21 cellular contexts compared by ENCODE assay signal in the genomic region with DNA sequence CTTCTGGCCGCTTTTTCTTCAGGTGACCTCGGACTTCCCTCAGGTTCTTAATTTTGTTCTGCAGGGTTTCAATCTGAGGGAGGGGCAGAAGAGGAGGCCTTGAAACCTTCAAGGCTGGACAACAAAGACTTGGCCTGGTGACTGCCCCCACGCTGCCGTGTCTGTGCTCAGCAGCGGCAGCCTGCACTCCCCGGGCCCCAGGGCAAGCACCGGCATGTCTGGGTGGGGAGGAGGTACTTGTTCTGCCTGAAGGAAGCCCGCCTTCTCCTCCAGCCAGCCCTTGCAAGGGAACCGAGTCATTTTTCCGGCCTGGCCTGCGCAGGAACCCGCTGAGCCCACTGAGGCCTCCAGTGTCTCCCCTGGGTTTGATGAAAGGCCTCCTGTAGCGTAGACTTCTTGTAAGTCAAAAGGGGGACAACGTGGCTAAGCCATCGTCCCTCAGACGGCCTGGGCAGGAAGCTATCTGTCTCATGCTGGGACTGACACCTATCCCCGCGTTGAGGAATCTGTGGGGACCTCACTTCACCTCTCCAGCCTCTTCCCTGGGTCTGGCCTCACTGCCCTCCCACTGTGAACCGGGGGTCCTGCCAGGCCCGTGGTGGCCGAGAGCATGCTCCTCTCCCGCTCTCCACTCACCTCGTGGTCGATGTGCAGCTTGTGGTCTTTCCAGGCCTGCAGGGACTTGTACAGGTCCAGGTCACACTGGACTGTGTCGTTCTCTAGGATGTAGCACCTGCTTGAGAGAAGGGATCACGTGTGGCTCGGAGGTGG.
DNase-seq lines count a peak whose midpoint lies in the region; ATAC-seq and TF ChIP-seq lines count a peak whose summit lies in the region.
"Had no signal": no experiment of that assay in that cellular context is flagged by ENCODE, and none has a peak within 500 bp of the region (broad histone marks: within the 10 kb centered on the region; RNA-seq: fewer than 3 reads in every experiment).

No MANE protein-coding gene starts in this region.

- no peak overlapping the region for H3K23ac ChIP-seq in trophoblast cell (ENCODE audit: low read length)

- H3K4me1 ChIP-seq in GM23338 (ENCODE audit: insufficient read depth): peaks cover 9% of the 10 kb centered on the region; the same call in 1 of the 2 replicates
- H3K4me1 ChIP-seq in trophoblast cell (ENCODE audit: control insufficient read depth in 1 of 2, insufficient read depth in 2 of 2, low read length in 2 of 2): peaks cover 13 to 18% of the 10 kb centered on the region in 2 experiments
- H3K4me1 ChIP-seq in transverse colon: peaks cover 0 to 8% (median 4%) of the 10 kb centered on the region in 4 donors
- H3K4me1 ChIP-seq: gastrocnemius medialis had no signal

- H3K4me3 ChIP-seq in GM23338 (no peak overlapping the region), epithelial cell of esophagus (ENCODE audit: low read length) (no peak overlapping the region), trophoblast cell (ENCODE audit: low read depth, low read length) (no peak overlapping the region), transverse colon (no peak overlapping the region)
- H3K4me3 ChIP-seq: gastrocnemius medialis had no signal

- no peak overlapping the region for H2AFZ ChIP-seq in GM23338
- H2AFZ ChIP-seq in trophoblast cell (ENCODE audit: insufficient read depth, low read length, poor library complexity): no peak overlapping the region

- H3K27ac Mint-ChIP-seq in GM23338: peak overlapping the region; percentile 25; the same call in 1 of the 2 replicates
- H3K27ac Mint-ChIP-seq: activated CD8-positive, alpha-beta T cell treated with anti-CD3 and anti-CD28 coated beads, Interleukin-2, amount 10 ng/mL, durations not matched to agents 7 days and 5 days; CD8-positive, alpha-beta T cell had no signal

- intact Hi-C loops in transverse colon (cut with DNase I; ENCODE audit: low total_unique reads): no loop called here

- no peak overlapping the region for H3K9ac ChIP-seq in trophoblast cell (ENCODE audit: low read length)

- peak overlapping the region; percentile 35 for H2BK5ac ChIP-seq in trophoblast cell (ENCODE audit: low read depth, low read length, poor library complexity)

- H2BK120ac ChIP-seq in trophoblast cell (ENCODE audit: insufficient read depth, low read length, poor library complexity): peak overlapping the region; percentile 44

- no peak overlapping the region for H3K27ac ChIP-seq in GM23338 (ENCODE audit: low read depth)
- H3K27ac ChIP-seq in trophoblast cell (ENCODE audit: low read depth, low read length): peak overlapping the region; percentile 63
- no peak overlapping the region for H3K27ac ChIP-seq in transverse colon
- H3K27ac ChIP-seq: gastrocnemius medialis had no signal

- no peaks in the 10 kb centered on the region for H4K20me1 ChIP-seq in GM23338 (replicated peaks; ENCODE audit: insufficient read depth)

- peak overlapping the region; percentile 9 for H3K18ac ChIP-seq in trophoblast cell (ENCODE audit: low read length)

- peak overlapping the region; percentile 4 for H2BK12ac ChIP-seq in trophoblast cell (ENCODE audit: low read length)

- TF ChIP-seq CTCF in GM23338 (conservative IDR thresholded peaks at IDR 0.05; ENCODE audit: low read depth in 2 of 2) (no peak), epithelial cell of esophagus (IDR thresholded peaks at IDR 0.05; ENCODE audit: insufficient read depth, low read depth, low read length, missing control alignments) (peak; percentile 31), transverse colon (IDR thresholded peaks at IDR 0.05) (no peak)

- peak overlapping the region; percentile 26 for H4K12ac ChIP-seq in trophoblast cell (ENCODE audit: low read depth, low read length)

- H4K91ac ChIP-seq in trophoblast cell (ENCODE audit: low read depth, low read length): peak overlapping the region; percentile 64

- H3K79me2 ChIP-seq in GM23338 (replicated peaks; ENCODE audit: insufficient read depth) (no peaks in the 10 kb centered on the region), trophoblast cell (ENCODE audit: control insufficient read depth, insufficient read depth, low read length, poor library complexity) (peaks cover 1% of the 10 kb centered on the region)

- DNase-seq in GM23338 (ENCODE audit: low spot score) (no peak), NCI-H526 (lab: John Stamatoyannopoulos, UW) (peak; percentile 27 to 54), epithelial cell of esophagus (ENCODE audit: low read depth) (peak; percentile 93), trophoblast cell (peak; percentile 32 to 42), iPS-NIHi7 (ENCODE audit: extremely low spot score) (no peak), transverse colon (no peak)
- DNase-seq: activated CD4-positive, CD25-positive, alpha-beta regulatory T cell; activated CD8-positive, alpha-beta T cell treated with anti-CD3 and anti-CD28 coated beads, Interleukin-2, amount 10 ng/mL, durations not matched to agents 7 days and 5 days; CD8-positive, alpha-beta T cell; dermis blood vessel endothelial cell; DMS79 treated with DMSO at 0.1 percent for 48 hours; erythroblast; gastrocnemius medialis; left cardiac atrium; NCI-H1105 treated with DMSO at 0.1 percent for 48 hours; NCI-H2171 treated with DMSO at 0.1 percent for 48 hours; NCI-H748 treated with DMSO at 0.1 percent for 48 hours; nucleus accumbens; substantia nigra had no signal

- no peaks in the 10 kb centered on the region; the same call in 1 of the 2 replicates for H3K36me3 ChIP-seq in GM23338 (ENCODE audit: insufficient read depth)
- peaks cover 38 to 42% of the 10 kb centered on the region in 2 experiments for H3K36me3 ChIP-seq in trophoblast cell (ENCODE audit: control insufficient read depth in 1 of 2, insufficient read depth in 2 of 2, low read length in 2 of 2)
- no peaks in the 10 kb centered on the region for H3K36me3 ChIP-seq in transverse colon
- H3K36me3 ChIP-seq: gastrocnemius medialis had no signal

- no peak overlapping the region for H3K4me3 Mint-ChIP-seq in GM23338
- H3K4me3 Mint-ChIP-seq: activated CD8-positive, alpha-beta T cell treated with anti-CD3 and anti-CD28 coated beads, Interleukin-2, amount 10 ng/mL, durations not matched to agents 7 days and 5 days; CD8-positive, alpha-beta T cell had no signal

- TF ChIP-seq POLR2A in transverse colon (IDR thresholded peaks at IDR 0.05): no peak

- ATAC-seq in GM23338: no peak
- ATAC-seq in GM19397 (IDR thresholded peaks at IDR 0.05; ENCODE audit: unreplicated experiment): no peak
- ATAC-seq: activated CD8-positive, alpha-beta T cell treated with anti-CD3 and anti-CD28 coated beads, Interleukin-2, amount 10 ng/mL, durations not matched to agents 7 days and 5 days; CD8-positive, alpha-beta T cell; gastrocnemius medialis; left cardiac atrium; Panc1 had no signal

- H3K9me2 ChIP-seq in GM23338 (ENCODE audit: insufficient read depth): no peaks in the 10 kb centered on the region

- H3F3A ChIP-seq in GM23338 (replicated peaks; ENCODE audit: low read depth): no peaks in the 10 kb centered on the region

- WGBS in trophoblast cell (ENCODE audit: extremely low coverage, insufficient coverage, insufficient read length): no CpG with 5 or more reads among the region's 27 CpGs
- 86 to 91% methylated on average over 2 to 21 of the region's 27 CpGs for WGBS in transverse colon (ENCODE audit: low coverage in 1 of 2), 2 donors

- H3K27me3 ChIP-seq in GM23338 (ENCODE audit: insufficient read depth) (no peaks in the 10 kb centered on the region), trophoblast cell (ENCODE audit: insufficient read depth, low read length) (no peaks in the 10 kb centered on the region), transverse colon (no peaks in the 10 kb centered on the region)
- H3K27me3 ChIP-seq: gastrocnemius medialis had no signal

- peaks cover 3% of the 10 kb centered on the region for H3K9me3 ChIP-seq in trophoblast cell (ENCODE audit: insufficient read depth, low read depth, low read length)
- H3K9me3 ChIP-seq in transverse colon: no peaks in the 10 kb centered on the region
- H3K9me3 ChIP-seq: gastrocnemius medialis had no signal

- no peaks in the 10 kb centered on the region; the same call in 2 of the 3 replicates for H3K36me3 Mint-ChIP-seq in GM23338 (ENCODE audit: low read depth)

- peaks cover 13% of the 10 kb centered on the region for H3K4me1 Mint-ChIP-seq in GM23338

- H3K4me2 ChIP-seq in GM23338 (no peak overlapping the region), trophoblast cell (ENCODE audit: low read length) (no peak overlapping the region)

- peak overlapping the region; percentile 25 for H3K14ac ChIP-seq in trophoblast cell (ENCODE audit: low read length)

- H3K9me3 Mint-ChIP-seq in GM23338: no peaks in the 10 kb centered on the region
- H3K9me3 Mint-ChIP-seq: CD8-positive, alpha-beta T cell had no signal

- TF ChIP-seq EP300 in transverse colon (IDR thresholded peaks at IDR 0.05; ENCODE audit: low read depth): no peak

- H3K79me1 ChIP-seq in trophoblast cell (ENCODE audit: low read length): peaks cover 7% of the 10 kb centered on the region

- H2AK5ac ChIP-seq in trophoblast cell (ENCODE audit: low read length): peak overlapping the region; percentile 51

- H3K4ac ChIP-seq in trophoblast cell (ENCODE audit: low read depth, low read length): peak overlapping the region; percentile 14

- peaks cover 10% of the 10 kb centered on the region for H3K27me3 Mint-ChIP-seq in GM23338 (ENCODE audit: insufficient read depth, low read depth, poor library complexity)

- H4K8ac ChIP-seq in trophoblast cell (ENCODE audit: low read depth, low read length): peak overlapping the region; percentile 69

- in situ Hi-C loops in transverse colon (cut with MboI; ENCODE audit: low pct_ligation_motif_present in 1 of 4, low pct_unique_long_range_greater_than_20kb in 1 of 4, low sequenced_read_pairs in 3 of 4): loop anchor here in 3 of 4 donors (5.0 to 10.0 kb wide), 3 partner anchors 949 to 959 kb away; no protein-coding TSS in a partner anchor

TF ChIP-seq in GM23338, 12 proteins besides CTCF, POLR2A, EP300 and RAD21 (continues in another document):
- TF ChIP-seq EZH2 (IDR thresholded peaks at IDR 0.05; ENCODE audit: low read depth, unreplicated experiment) (no peak), NANOG (IDR thresholded peaks at IDR 0.05; ENCODE audit: borderline replicate concordance) (no peak), STAT1 (IDR thresholded peaks at IDR 0.05; ENCODE audit: unreplicated experiment) (no peak)

Comparison
In these comparisons a context has a peak if more than half of its experiments do, and no peak if none do; other contexts are left out.
1. DNase-seq: peak in NCI-H526 (2 of 2), epithelial cell of esophagus (single experiment) and trophoblast cell (2 of 2); none in GM23338 (single experiment), iPS-NIHi7 (single experiment) and transverse colon (single experiment).